18 cellular contexts compared by ENCODE assay signal in the genomic region with DNA sequence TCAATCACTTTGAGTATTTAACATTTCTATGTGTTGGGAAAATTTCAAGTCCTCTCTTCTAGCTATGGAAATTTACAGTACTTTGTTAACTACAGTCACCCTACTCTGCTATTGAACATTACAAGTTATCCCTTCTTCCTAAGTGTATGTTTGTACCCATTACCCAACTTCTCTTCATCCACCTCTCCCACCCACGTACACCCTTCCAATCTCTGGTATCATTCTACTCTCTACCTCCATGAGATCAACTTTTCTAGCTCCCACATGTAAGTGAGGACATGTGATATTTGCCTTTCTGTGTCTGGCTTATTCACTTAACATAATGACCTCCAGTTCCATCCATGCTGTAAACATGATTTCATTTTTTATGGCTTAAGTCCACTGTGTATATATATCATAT. TPM values are rescaled to one million over a fixed set of nuclear protein-coding genes. Genes with fewer than 3 reads are reported as not detected.
A peak's percentile ranks its signal among the peaks of the same experiment; 100 is the strongest.
DNase-seq lines count a peak whose midpoint lies in the region; ATAC-seq, FAIRE-seq and TF ChIP-seq lines count a peak whose summit lies in the region.
"Had no signal": no experiment of that assay in that cellular context is flagged by ENCODE, and none has a peak within 500 bp of the region (broad histone marks: within the 10 kb centered on the region; RNA-seq: fewer than 3 reads in every experiment).

No MANE protein-coding gene starts in this region.

- peaks cover 23% of the 10 kb centered on the region for H3K4me1 ChIP-seq in DOHH2 (ENCODE audit: control insufficient read depth, low read length)

- no peaks in the 10 kb centered on the region; the same call in 1 of the 2 replicates for H3F3A ChIP-seq in DOHH2 (ENCODE audit: control insufficient read depth, insufficient read depth)

- no peaks in the 10 kb centered on the region for H4K20me1 ChIP-seq in DOHH2 (ENCODE audit: control insufficient read depth, insufficient read depth, low read depth, low read length)

- H3K4me2 ChIP-seq in DOHH2 (ENCODE audit: low read length): peak overlapping the region; percentile 15; the same call in 1 of the 2 replicates

- FAIRE-seq in GM12892 (lab: Jason Lieb, UNC): no peak
- FAIRE-seq: G401.6, GM12878 had no signal

- no peaks in the 10 kb centered on the region for H3K27me3 ChIP-seq in DOHH2 (ENCODE audit: control insufficient read depth, low read length)
- H3K27me3 ChIP-seq: left lung, neutrophil, tibial artery had no signal

- 0 out of 2 replicates have a peak overlapping the region, but pooled peaks have one; percentile 0 for H3K4me3 ChIP-seq in DOHH2 (ENCODE audit: low read length)
- H3K4me3 ChIP-seq: GM12878, left lung, tibial artery had no signal

- DNase-seq in GM12892 (ENCODE audit: insufficient read length): no peak
- DNase-seq: activated effector memory CD4-positive, alpha-beta T cell treated with Interleukin-2 at 50 U/mL for 16 hours; amygdala; central memory CD4-positive, alpha-beta T cell; HCEC 1CT; left lung; NCI-H2081; Right ventricle myocardium superior; tibial artery had no signal

- TF ChIP-seq POLR2A in GM12892 (IDR thresholded peaks at IDR 0.05; ENCODE audit: low read depth, low read length): no peak

- ATAC-seq in HG02870 (IDR thresholded peaks at IDR 0.05; ENCODE audit: unreplicated experiment): no peak
- ATAC-seq: esophagus mucosa, GM12878, left lung, WTC11 had no signal

- peaks cover 67% of the 10 kb centered on the region for H3K79me2 ChIP-seq in DOHH2 (ENCODE audit: control insufficient read depth, low read length)

- TF ChIP-seq CTCF in DOHH2 (IDR thresholded peaks at IDR 0.05; ENCODE audit: low read depth, low read length, poor library complexity, severe bottlenecking) (no peak), VCaP (conservative IDR thresholded peaks at IDR 0.05) (no peak)

- peaks cover 25% of the 10 kb centered on the region for H3K36me3 ChIP-seq in DOHH2 (ENCODE audit: control insufficient read depth, low read length)

- H3K27ac ChIP-seq in DOHH2 (ENCODE audit: low read depth, low read length) (no peak overlapping the region), VCaP (peak overlapping the region; percentile 61)
- H3K27ac ChIP-seq: HL-60, left lung, neutrophil, tibial artery had no signal

- H3K9me2 ChIP-seq in DOHH2 (replicated peaks; ENCODE audit: control insufficient read depth, low read length): no peaks in the 10 kb centered on the region

- no peaks in the 10 kb centered on the region for H3K9me3 ChIP-seq in DOHH2 (ENCODE audit: control insufficient read depth, insufficient read depth, low read length)
- H3K9me3 ChIP-seq: left lung, neutrophil, tibial artery had no signal

RNA-seq across cellular contexts. Expression of gene ZNF688, which starts 3.2 kb away (rescaled TPM):
- 4.9 TPM for polyA plus RNA-seq in GM12892 (2012; ENCODE audit: missing spikeins)

RNA-seq across cellular contexts. Expression of gene ZNF785, which starts 10.8 kb away (rescaled TPM):
- polyA plus RNA-seq in GM12892 (2012; ENCODE audit: missing spikeins): 5.9 TPM

RNA-seq across cellular contexts. Expression of gene ZNF764, which starts 16.5 kb away (rescaled TPM):
- 3.1 TPM for polyA plus RNA-seq in GM12892 (2012; ENCODE audit: missing spikeins)

RNA-seq across cellular contexts. Expression of gene ZNF689, which starts 35.5 kb away (rescaled TPM):
- 3.7 TPM for polyA plus RNA-seq in GM12892 (2012; ENCODE audit: missing spikeins)

RNA-seq across cellular contexts. Expression of gene ZNF747, which starts 40.0 kb away (rescaled TPM):
- polyA plus RNA-seq in GM12892 (2012; ENCODE audit: missing spikeins): 4.3 TPM
